In the genomic region with DNA sequence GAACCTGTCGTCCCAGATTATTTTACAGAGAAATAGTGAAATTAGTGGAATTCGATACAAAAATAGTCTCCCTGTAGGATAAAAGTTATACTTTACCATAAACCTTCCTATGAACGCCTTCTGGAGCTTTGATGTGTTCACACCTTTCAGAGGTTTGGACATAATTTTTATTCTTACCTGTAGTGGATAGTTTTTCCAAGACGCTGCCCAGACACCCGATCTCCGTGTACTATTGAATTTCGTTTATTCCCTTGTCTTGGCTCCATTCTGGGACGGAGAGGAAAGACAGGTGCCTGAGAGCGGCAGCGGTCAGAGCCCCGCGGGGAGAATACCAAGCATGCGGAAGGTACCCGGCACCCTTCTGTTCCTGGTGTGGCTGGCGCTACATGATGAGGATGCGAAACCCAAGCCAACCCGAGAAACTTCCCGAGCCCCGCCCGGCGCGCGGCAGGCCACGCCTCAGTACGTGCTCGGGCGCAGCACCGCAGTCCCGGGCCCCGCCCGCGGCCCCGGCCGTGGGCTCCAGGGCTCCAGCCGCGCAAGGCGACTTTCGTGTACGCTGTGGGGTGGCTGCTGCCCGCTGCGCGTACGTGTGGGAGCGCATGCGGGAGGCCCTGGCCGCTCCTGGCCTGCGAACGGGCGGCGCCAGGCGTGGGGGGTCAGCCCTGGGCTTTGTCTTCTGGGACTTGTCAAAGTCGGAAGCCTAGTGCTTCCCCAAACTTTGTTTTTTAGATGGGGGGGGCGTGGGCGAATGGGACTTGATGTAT, we compare ENCODE assay signal across 8 cellular contexts. TPM values are rescaled to one million over a fixed set of nuclear protein-coding genes. Genes with fewer than 3 reads are reported as not detected.
DNase-seq lines count a peak whose midpoint lies in the region; ATAC-seq and TF ChIP-seq lines count a peak whose summit lies in the region.

No MANE protein-coding gene starts in this region.

- no peaks in the 10 kb centered on the region for H3K79me2 ChIP-seq in SK-N-SH (ENCODE audit: insufficient read depth)

- H3K27ac ChIP-seq in CD8-positive, alpha-beta T cell (ENCODE audit: low read depth, low read length): peak overlapping the region; percentile 43
- H3K27ac ChIP-seq in SK-N-SH (ENCODE audit: low read depth in 2 of 2, low read length in 1 of 2) (no peak overlapping the region), upper lobe of right lung (peak overlapping the region; percentile 85)

- peaks cover 18% of the 10 kb centered on the region for H3K36me3 Mint-ChIP-seq in CD8-positive, alpha-beta T cell
- peaks cover 44% of the 10 kb centered on the region for H3K36me3 Mint-ChIP-seq in activated naive CD8-positive, alpha-beta T cell treated with anti-CD3 and anti-CD28 coated beads, Interleukin-2, amount 10 ng/mL, durations not matched to agents 7 days and 5 days
- H3K36me3 Mint-ChIP-seq in progenitor cell of endocrine pancreas (ENCODE audit: insufficient read depth): peaks cover 15% of the 10 kb centered on the region

- no peak for TF ChIP-seq RAD21 in SK-N-SH (IDR thresholded peaks at IDR 0.05; ENCODE audit: low read length)

- peaks cover 26% of the 10 kb centered on the region for H3F3A ChIP-seq in SK-N-SH (replicated peaks; ENCODE audit: insufficient read depth)

- no peaks in the 10 kb centered on the region for H3K9me2 ChIP-seq in SK-N-SH

- no peak for TF ChIP-seq EP300 in SK-N-SH (IDR thresholded peaks at IDR 0.05; ENCODE audit: borderline replicate concordance in 1 of 2, low read depth in 1 of 2, low read length in 1 of 2)

- H3K4me3 ChIP-seq in CD8-positive, alpha-beta T cell (ENCODE audit: low read depth, low read length): peak overlapping the region; percentile 73
- peak overlapping the region in 1 of 2 experiments; percentile 19; a peak in 1 of 4 replicates for H3K4me3 ChIP-seq in SK-N-SH (ENCODE audit: low read depth in 2 of 2, low read length in 1 of 2)
- H3K4me3 ChIP-seq in upper lobe of right lung: peak overlapping the region; percentile 63

- H3K9ac ChIP-seq in SK-N-SH: no peak overlapping the region; the same call in 1 of the 2 replicates

- H3K9me3 Mint-ChIP-seq in CD8-positive, alpha-beta T cell: no peaks in the 10 kb centered on the region
- H3K9me3 Mint-ChIP-seq in activated naive CD8-positive, alpha-beta T cell treated with anti-CD3 and anti-CD28 coated beads, Interleukin-2, amount 10 ng/mL, durations not matched to agents 7 days and 5 days: peaks cover 1% of the 10 kb centered on the region
- no peaks in the 10 kb centered on the region for H3K9me3 Mint-ChIP-seq in progenitor cell of endocrine pancreas (ENCODE audit: low read depth)

- peak overlapping the region; percentile 80 for H3K27ac Mint-ChIP-seq in CD8-positive, alpha-beta T cell
- peak overlapping the region; percentile 91 for H3K27ac Mint-ChIP-seq in activated naive CD8-positive, alpha-beta T cell treated with anti-CD3 and anti-CD28 coated beads, Interleukin-2, amount 10 ng/mL, durations not matched to agents 7 days and 5 days
- H3K27ac Mint-ChIP-seq in progenitor cell of endocrine pancreas: peak overlapping the region; percentile 53

- H3K4me2 ChIP-seq in SK-N-SH: no peak overlapping the region

- H4K20me1 ChIP-seq in SK-N-SH (ENCODE audit: insufficient read depth): no peaks in the 10 kb centered on the region

- peaks cover 4% of the 10 kb centered on the region for H3K4me1 ChIP-seq in CD8-positive, alpha-beta T cell (ENCODE audit: insufficient read depth, low read length)
- H3K4me1 ChIP-seq in SK-N-SH (ENCODE audit: control insufficient read depth in 1 of 2, insufficient read depth in 2 of 2, low read depth in 1 of 2, low read length in 1 of 2) (peaks cover 0 to 11% of the 10 kb centered on the region in 2 experiments; a peak in 1 of 4 replicates), upper lobe of right lung (peaks cover 10% of the 10 kb centered on the region)

- H3K9me3 ChIP-seq in CD8-positive, alpha-beta T cell (ENCODE audit: low read length): no peaks in the 10 kb centered on the region
- no peaks in the 10 kb centered on the region for H3K9me3 ChIP-seq in SK-N-SH
- H3K9me3 ChIP-seq in upper lobe of right lung: no peaks in the 10 kb centered on the region

- intact Hi-C loops in CD8-positive, alpha-beta T cell (cut with DNase I, micrococcal nuclease): loop anchor here in 1 of 2 experiments (1.0 to 10.0 kb wide), 3 partner anchors 11 to 1656 kb away; partner anchors contain the start of genes PCNX4, SNAPC1 and TMEM30B
- intact Hi-C loops in cardiac septum (cut with DNase I): loop anchor here (2.0 to 5.0 kb wide), 3 partner anchors 14 to 284 kb away; partner anchors contain the start of gene HIF1A
- intact Hi-C loops in upper lobe of right lung (cut with DNase I): no loop called here

- peaks cover 8% of the 10 kb centered on the region for H3K4me1 Mint-ChIP-seq in CD8-positive, alpha-beta T cell (ENCODE audit: low read depth)
- H3K4me1 Mint-ChIP-seq in activated naive CD8-positive, alpha-beta T cell treated with anti-CD3 and anti-CD28 coated beads, Interleukin-2, amount 10 ng/mL, durations not matched to agents 7 days and 5 days: peaks cover 44% of the 10 kb centered on the region
- H3K4me1 Mint-ChIP-seq in progenitor cell of endocrine pancreas (ENCODE audit: low read depth): peaks cover 8% of the 10 kb centered on the region

- 76% methylated on average over 32 of the region's 54 CpGs for WGBS in SK-N-SH (ENCODE audit: low lambda C conversion rate)

- TF ChIP-seq CTCF in CD8-positive, alpha-beta T cell (IDR thresholded peaks at IDR 0.05): no peak
- TF ChIP-seq CTCF in SK-N-SH (IDR thresholded peaks at IDR 0.05) (no peak), progenitor cell of endocrine pancreas (IDR thresholded peaks at IDR 0.05; ENCODE audit: unreplicated experiment) (no peak), upper lobe of right lung (IDR thresholded peaks at IDR 0.05) (no peak)

- ATAC-seq in CD8-positive, alpha-beta T cell: peak; percentile 96
- ATAC-seq in GM19467 (IDR thresholded peaks at IDR 0.05; ENCODE audit: unreplicated experiment) (peak; percentile 98), upper lobe of right lung (peak; percentile 99)
- ATAC-seq in activated naive CD8-positive, alpha-beta T cell treated with anti-CD3 and anti-CD28 coated beads, Interleukin-2, amount 10 ng/mL, durations not matched to agents 7 days and 5 days (ENCODE audit: low read depth): peak; percentile 97

- H3K27me3 Mint-ChIP-seq in CD8-positive, alpha-beta T cell (ENCODE audit: low read depth): peaks cover 2% of the 10 kb centered on the region
- peaks cover 9% of the 10 kb centered on the region for H3K27me3 Mint-ChIP-seq in activated naive CD8-positive, alpha-beta T cell treated with anti-CD3 and anti-CD28 coated beads, Interleukin-2, amount 10 ng/mL, durations not matched to agents 7 days and 5 days
- H3K27me3 Mint-ChIP-seq in progenitor cell of endocrine pancreas: no peaks in the 10 kb centered on the region

- POLR2A ChIA-PET in CD8-positive, alpha-beta T cell (lab: Charles Lee): interaction anchor here (0.7 to 3.3 kb wide), 4 partner anchors 9 to 16 kb away, joined by 3 to 19 read pairs (median 6); partner anchors contain the start of gene SNAPC1
- POLR2A ChIA-PET in SK-N-SH (lab: Yijun Ruan, JAX): interaction anchor here (3.0 kb wide), 1 partner anchor 11 kb away, joined by 12 read pairs; the partner anchor contains the start of gene SNAPC1
- POLR2A ChIA-PET in activated naive CD8-positive, alpha-beta T cell treated with anti-CD3 and anti-CD28 coated beads, Interleukin-2, amount 10 ng/mL, durations not matched to agents 7 days and 5 days (lab: Charles Lee): interaction anchor here (0.9 to 3.8 kb wide), 3 partner anchors 11 to 30 kb away, joined by 3 to 24 read pairs (median 4); partner anchors contain the start of gene SNAPC1

- H3K36me3 ChIP-seq in CD8-positive, alpha-beta T cell (ENCODE audit: insufficient read depth, low read length): peaks cover 5% of the 10 kb centered on the region
- H3K36me3 ChIP-seq in SK-N-SH (replicated peaks in 1 of 2; ENCODE audit: control insufficient read depth in 1 of 2, insufficient read depth in 2 of 2, low read length in 1 of 2): peaks cover 36 to 57% of the 10 kb centered on the region in 2 experiments
- H3K36me3 ChIP-seq in upper lobe of right lung: peaks cover 23% of the 10 kb centered on the region

- peak overlapping the region; percentile 88 for H3K4me3 Mint-ChIP-seq in CD8-positive, alpha-beta T cell
- H3K4me3 Mint-ChIP-seq in activated naive CD8-positive, alpha-beta T cell treated with anti-CD3 and anti-CD28 coated beads, Interleukin-2, amount 10 ng/mL, durations not matched to agents 7 days and 5 days: peak overlapping the region; percentile 99
- peak overlapping the region; percentile 52 for H3K4me3 Mint-ChIP-seq in progenitor cell of endocrine pancreas (ENCODE audit: low read depth)

- CTCF ChIA-PET in CD8-positive, alpha-beta T cell (lab: Charles Lee): interaction anchor here (0.6 to 3.1 kb wide), 6 partner anchors 10 to 290 kb away, joined by 3 to 12 read pairs (median 4); no protein-coding TSS in a partner anchor
- CTCF ChIA-PET in SK-N-SH (lab: Yijun Ruan, JAX): interaction anchor here (0.6 to 2.4 kb wide), 4 partner anchors 11 to 289 kb away, joined by 3 to 5 read pairs (median 3); partner anchors contain the start of gene SNAPC1

- H2AFZ ChIP-seq in SK-N-SH (ENCODE audit: low read depth): no peak overlapping the region

- no peaks in the 10 kb centered on the region for H3K27me3 ChIP-seq in CD8-positive, alpha-beta T cell (ENCODE audit: insufficient read depth, low read length)
- no peaks in the 10 kb centered on the region for H3K27me3 ChIP-seq in SK-N-SH (ENCODE audit: insufficient read depth)
- H3K27me3 ChIP-seq in upper lobe of right lung: no peaks in the 10 kb centered on the region

- DNase-seq in CD8-positive, alpha-beta T cell: peak; percentile 44 to 83 (median 71)
- DNase-seq in HPDE6-E6E7 (ENCODE audit: extremely low spot score): peak; percentile 84
- DNase-seq in SK-N-SH: peak; percentile 52
- peak; percentile 88 for DNase-seq in activated naive CD8-positive, alpha-beta T cell treated with anti-CD3 and anti-CD28 coated beads, Interleukin-2, amount 10 ng/mL, durations not matched to agents 7 days and 5 days
- peak; percentile 97 for DNase-seq in cardiac septum (ENCODE audit: low spot score)
- DNase-seq in progenitor cell of endocrine pancreas (ENCODE audit: low spot score, unreplicated experiment): no peak
- DNase-seq in upper lobe of right lung: peak; percentile 94

RNA-seq across cellular contexts. Expression of gene SNAPC1, which starts 11.3 kb away (rescaled TPM):
- 1 to 10 TPM; 6.8 to 7.4 TPM for total RNA-seq in CD8-positive, alpha-beta T cell
- polyA plus RNA-seq in SK-N-SH (2012; rRNA removed): 3.4 and 4.6 TPM in 2 replicates
- 6.0 and 9.5 TPM in 2 replicates for polyA plus RNA-seq in SK-N-SH (2012; cell fraction: cytosol; rRNA removed)
- 1.2 and 2.4 TPM in 2 replicates for polyA plus RNA-seq in SK-N-SH (2012; cell fraction: nucleus; rRNA removed)
- total RNA-seq in activated naive CD8-positive, alpha-beta T cell treated with anti-CD3 and anti-CD28 coated beads, Interleukin-2, amount 10 ng/mL, durations not matched to agents 7 days and 5 days: 1 to 10 TPM; 5.1 to 5.5 TPM
- total RNA-seq in cardiac septum: 5.0 TPM
- 4.9 and 5.2 TPM in 2 replicates for total RNA-seq in progenitor cell of endocrine pancreas
- total RNA-seq in upper lobe of right lung: 6.2 TPM

RNA-seq across cellular contexts. Expression of gene HIF1A, which starts 55.6 kb away (rescaled TPM):
- 100 to 1,000 TPM; 335 to 340 TPM for total RNA-seq in CD8-positive, alpha-beta T cell
- 18.9 and 20.8 TPM in 2 replicates for polyA plus RNA-seq in SK-N-SH (2012; rRNA removed)
- polyA plus RNA-seq in SK-N-SH (2012; cell fraction: cytosol; rRNA removed): 27.2 and 37.6 TPM in 2 replicates
- polyA plus RNA-seq in SK-N-SH (2012; cell fraction: nucleus; rRNA removed): 23.5 and 50.4 TPM in 2 replicates
- total RNA-seq in activated naive CD8-positive, alpha-beta T cell treated with anti-CD3 and anti-CD28 coated beads, Interleukin-2, amount 10 ng/mL, durations not matched to agents 7 days and 5 days: 100 to 1,000 TPM; 119 to 128 TPM
- total RNA-seq in cardiac septum (73.2 TPM), progenitor cell of endocrine pancreas (137 and 141 TPM in 2 replicates), upper lobe of right lung (108 TPM)

Comparison
In these comparisons a context has a peak if more than half of its experiments do, and no peak if none do; other contexts are left out.
1. H3K27ac ChIP-seq: peak in CD8-positive, alpha-beta T cell (single experiment) and upper lobe of right lung (single experiment); none in SK-N-SH (0 of 2).
2. Peak in every context shown above with its lines, with median percentiles within 50 percentile points of each other: ATAC-seq, H3K27ac Mint-ChIP-seq and H3K4me3 Mint-ChIP-seq.